ENCODE assay signal across 11 cellular contexts in the genomic region with DNA sequence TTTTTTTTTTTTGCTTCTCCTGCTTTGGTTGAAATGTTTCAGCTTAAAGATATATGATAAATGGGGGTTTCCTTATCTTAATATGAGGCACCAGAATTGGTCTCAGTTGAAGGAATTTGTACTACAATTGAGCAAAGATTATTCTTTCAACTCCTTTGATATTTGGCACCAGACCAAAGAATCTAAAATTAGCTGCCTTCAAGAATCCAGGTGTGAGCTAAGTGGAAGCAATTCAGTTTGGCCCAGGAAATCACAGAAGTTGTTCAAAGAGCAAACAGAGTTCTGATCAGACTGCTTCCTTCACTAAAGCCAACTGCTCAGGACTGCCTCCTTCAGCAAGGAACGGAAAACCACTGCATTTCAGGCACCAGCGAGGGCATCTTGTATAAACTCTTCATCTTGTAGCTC.
DNase-seq lines count a peak whose midpoint lies in the region; ATAC-seq and TF ChIP-seq lines count a peak whose summit lies in the region.
"Had no signal": no experiment of that assay in that cellular context is flagged by ENCODE, and none has a peak within 500 bp of the region (broad histone marks: within the 10 kb centered on the region; RNA-seq: fewer than 3 reads in every experiment).

No MANE protein-coding gene starts in this region.

- H4K20me1 ChIP-seq in OCI-LY3 (ENCODE audit: insufficient read depth, low read length) = no peaks in the 10 kb centered on the region

- H3K79me2 ChIP-seq in OCI-LY3 (ENCODE audit: low read length) = no peaks in the 10 kb centered on the region

- H3K4me2 ChIP-seq in OCI-LY3 (ENCODE audit: low read length) = peak overlapping the region; percentile 69

- H3K27me3 ChIP-seq in OCI-LY3 (ENCODE audit: low read depth, low read length) (no peaks in the 10 kb centered on the region), foreskin keratinocyte (no peaks in the 10 kb centered on the region)
- H3K27me3 ChIP-seq: SJSA1 had no signal

- H3K4me1 ChIP-seq in OCI-LY3 (ENCODE audit: low read length) = peaks cover 53% of the 10 kb centered on the region
- H3K4me1 ChIP-seq in foreskin keratinocyte = peaks cover 19% of the 10 kb centered on the region

- H3K4me3 ChIP-seq in AG10803 (ENCODE audit: low read length) (no peak overlapping the region), OCI-LY3 (ENCODE audit: low read length) (peak overlapping the region; percentile 43; the same call in 1 of the 2 replicates)
- H3K4me3 ChIP-seq: SJSA1 had no signal

- peaks cover 5% of the 10 kb centered on the region; the same call in 1 of the 2 replicates for H3K9me3 ChIP-seq in OCI-LY3 (ENCODE audit: insufficient read depth, low read length)
- H3K9me3 ChIP-seq: SJSA1 had no signal

- peak overlapping the region; percentile 93 for H3K27ac ChIP-seq in OCI-LY3 (ENCODE audit: low read length)
- H3K27ac ChIP-seq in foreskin keratinocyte = no peak overlapping the region
- H3K27ac ChIP-seq: SJSA1 had no signal

- peak overlapping the region; percentile 75 for H3K9ac ChIP-seq in OCI-LY3 (ENCODE audit: low read length)

- 0 out of 2 replicates have a peak, but pooled peaks have one; percentile 14 for TF ChIP-seq CTCF in AG10803 (conservative IDR thresholded peaks at IDR 0.05; ENCODE audit: low read length)
- TF ChIP-seq CTCF in OCI-LY3 (IDR thresholded peaks at IDR 0.05; ENCODE audit: low read depth, low read length) = peak; percentile 44
- peak; percentile 65 for TF ChIP-seq CTCF in foreskin keratinocyte (conservative IDR thresholded peaks at IDR 0.05)

- H2AFZ ChIP-seq in OCI-LY3 (ENCODE audit: low read depth, low read length) = 0 out of 2 replicates have a peak overlapping the region, but pooled peaks have one; percentile 46

- peaks cover 16% of the 10 kb centered on the region for H3K36me3 ChIP-seq in OCI-LY3 (replicated peaks; ENCODE audit: low read depth, low read length)
- H3K36me3 ChIP-seq: SJSA1 had no signal

- DNase-seq in AG10803 (ENCODE audit: low read depth) (no peak), GM19238 (ENCODE audit: insufficient read length, low spot score) (peak; percentile 21), foreskin keratinocyte (no peak), NCI-H748 (lab: John Stamatoyannopoulos, UW; ENCODE audit: unreplicated experiment) (no peak), T-helper 9 cell (no peak), SIG-M5 treated with dmso at 0.1 percent for 504 hours (lab: John Stamatoyannopoulos, UW; ENCODE audit: unreplicated experiment) (no peak)
- no peak for DNase-seq in activated effector memory CD4-positive, alpha-beta T cell treated with Interleukin-2 at 50 U/mL for 16 hours
- DNase-seq: amygdala, GDM1 had no signal

- ATAC-seq in foreskin keratinocyte = no peak

Comparison
In these comparisons a context has a peak if more than half of its experiments do, and no peak if none do; other contexts are left out.
1. CTCF ChIP-seq: peak in every context shown above with its lines; median percentile 65 in foreskin keratinocyte; 44 in OCI-LY3; 14 in AG10803.